In genomic region chr6:158758464-158758863, GRCh38 we compare ENCODE assay signal across 10 cellular contexts.
DNase-seq lines count a peak whose midpoint lies in the region; ATAC-seq lines count a peak whose summit lies in the region.
"Had no signal": no experiment of that assay in that cellular context is flagged by ENCODE, and none has a peak within 500 bp of the region (broad histone marks: within the 10 kb centered on the region; RNA-seq: fewer than 3 reads in every experiment).

No MANE protein-coding gene starts in this region.

- H3K4ac ChIP-seq in mesendoderm (ENCODE audit: low read depth, low read length): no peak overlapping the region

- H3K4me1 ChIP-seq in SJCRH30: peaks cover 17% of the 10 kb centered on the region
- H3K4me1 ChIP-seq in mesendoderm (ENCODE audit: control insufficient read depth, low read depth, low read length): peaks cover 4% of the 10 kb centered on the region

- H3K27me3 ChIP-seq in SJCRH30: no peaks in the 10 kb centered on the region
- H3K27me3 ChIP-seq in mesendoderm (ENCODE audit: insufficient read depth, low read length, poor library complexity): no peaks in the 10 kb centered on the region

- no peak overlapping the region for H3K4me3 ChIP-seq in SJCRH30
- no peak overlapping the region for H3K4me3 ChIP-seq in mesendoderm (ENCODE audit: low read length)

- H2BK120ac ChIP-seq in mesendoderm (ENCODE audit: low read depth, low read length): no peak overlapping the region

- DNase-seq in ELF-1 (ENCODE audit: low read depth, low spot score): peak; percentile 84
- peak; percentile 72 for DNase-seq in NCI-H1694 treated with DMSO at 0.1 percent for 48 hours (lab: John Stamatoyannopoulos, UW)
- peak; percentile 90 to 94 for DNase-seq in SJCRH30
- peak; percentile 73 for DNase-seq in mesendoderm
- DNase-seq in ureter (ENCODE audit: low spot score): no peak
- DNase-seq in hippocampal formation (lab: John Stamatoyannopoulos, UW): no peak
- DNase-seq: activated effector memory CD4-positive, alpha-beta T cell treated with anti-CD3 and anti-CD28 coated beads, Interleukin-2, amount 50 U/mL, for 16 hours; midbrain had no signal

- H3K9ac ChIP-seq in mesendoderm (ENCODE audit: low read length): no peak overlapping the region

- WGBS in mesendoderm (ENCODE audit: extremely low coverage, insufficient coverage, low lambda C conversion rate): no CpG with 5 or more reads among the region's 9 CpGs

- no peak overlapping the region for H3K18ac ChIP-seq in mesendoderm (ENCODE audit: low read length)

- H3K79me2 ChIP-seq in mesendoderm (ENCODE audit: control insufficient read depth, insufficient read depth, low read length): no peaks in the 10 kb centered on the region

- H3K56ac ChIP-seq in mesendoderm (ENCODE audit: low read length): no peak overlapping the region

- no peak overlapping the region for H3K4me2 ChIP-seq in mesendoderm (ENCODE audit: low read length)

- no peak overlapping the region for H4K5ac ChIP-seq in mesendoderm (ENCODE audit: low read length)

- no peaks in the 10 kb centered on the region for H3K9me3 ChIP-seq in SJCRH30 (replicated peaks)

- no peaks in the 10 kb centered on the region; the same call in 1 of the 2 replicates for H3K36me3 ChIP-seq in SJCRH30
- H3K36me3 ChIP-seq in mesendoderm (ENCODE audit: control insufficient read depth, insufficient read depth, low read length): no peaks in the 10 kb centered on the region

- no peak overlapping the region for H2BK15ac ChIP-seq in mesendoderm (replicated peaks; ENCODE audit: low read depth)

- ATAC-seq in HG02623 (IDR thresholded peaks at IDR 0.05; ENCODE audit: unreplicated experiment): no peak
- ATAC-seq in GM21737 (IDR thresholded peaks at IDR 0.05; ENCODE audit: unreplicated experiment): no peak

- H4K8ac ChIP-seq in mesendoderm (ENCODE audit: low read depth, low read length): no peak overlapping the region

- H2BK5ac ChIP-seq in mesendoderm (ENCODE audit: low read length): no peak overlapping the region

- H2AK5ac ChIP-seq in mesendoderm (ENCODE audit: low read length): no peak overlapping the region

- no peak overlapping the region for H3K23ac ChIP-seq in mesendoderm (ENCODE audit: low read length)

- H3K27ac ChIP-seq in SJCRH30 (no peak overlapping the region; the same call in 1 of the 2 replicates), mesendoderm (ENCODE audit: low read depth, low read length) (no peak overlapping the region)

- no peaks in the 10 kb centered on the region for H3K79me1 ChIP-seq in mesendoderm (ENCODE audit: low read length)

Comparison
In these comparisons a context has a peak if more than half of its experiments do, and no peak if none do; other contexts are left out.
1. DNase-seq: peak in ELF-1 (single experiment), NCI-H1694 treated with DMSO at 0.1 percent for 48 hours (single experiment), SJCRH30 (2 of 2) and mesendoderm (single experiment); none in ureter (single experiment) and hippocampal formation (0 of 2).